ENCODE assay signal across 13 cellular contexts in the genomic region with DNA sequence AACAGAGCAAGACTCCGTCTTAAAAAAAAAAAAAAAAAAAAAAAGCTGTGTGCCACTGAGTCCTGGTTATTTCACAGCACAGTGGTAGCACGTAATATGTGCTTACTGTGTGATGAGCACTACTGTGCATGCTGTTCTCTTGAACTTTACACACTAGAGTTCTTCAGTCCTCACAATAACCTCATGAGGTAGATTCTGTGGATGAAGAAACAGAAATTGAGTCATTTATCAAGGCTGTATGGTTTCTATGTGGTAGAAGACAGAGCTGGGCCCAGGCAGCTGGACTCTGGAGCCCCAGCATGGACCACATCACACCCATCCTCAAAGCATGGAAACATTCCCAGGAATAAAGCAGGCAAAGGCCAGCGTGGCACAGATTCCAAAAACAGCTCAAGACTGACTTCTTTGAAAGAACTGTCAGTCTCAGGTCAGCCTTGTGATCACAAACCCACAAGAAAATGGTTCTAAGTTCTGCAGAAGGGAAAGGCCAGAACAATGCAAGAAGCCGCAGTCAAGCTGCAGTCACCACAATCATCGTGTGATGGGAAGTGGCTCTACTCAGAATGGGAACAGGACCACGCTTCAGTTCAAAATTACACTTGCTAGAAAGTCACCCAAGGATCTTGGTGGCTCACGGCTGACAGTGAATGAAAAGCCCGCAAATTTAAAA. TPM values are rescaled to one million over a fixed set of nuclear protein-coding genes. Genes with fewer than 3 reads are reported as not detected.
DNase-seq lines count a peak whose midpoint lies in the region; ATAC-seq lines count a peak whose summit lies in the region.
"Had no signal": no experiment of that assay in that cellular context is flagged by ENCODE, and none has a peak within 500 bp of the region (broad histone marks: within the 10 kb centered on the region; RNA-seq: fewer than 3 reads in every experiment).

No MANE protein-coding gene starts in this region.

- ATAC-seq in left lobe of liver (peak; percentile 34), GM21786 (IDR thresholded peaks at IDR 0.05; ENCODE audit: unreplicated experiment) (no peak)
- ATAC-seq: CD8-positive, alpha-beta T cell had no signal

- DNase-seq in stimulated activated CD4-positive, alpha-beta T cell treated with anti-CD3 and anti-CD28 coated beads, Interleukin-1b, Interleukin-23, amount 100 ng/mL, for 48 hours: peak; percentile 47
- no peak for DNase-seq in stimulated activated CD4-positive, alpha-beta T cell treated with anti-CD3 and anti-CD28 coated beads, Interleukin-4, amount 100 ng/mL, for 4 hours
- DNase-seq in RPMI7951 (ENCODE audit: low read depth): peak; percentile 56
- DNase-seq in left lobe of liver (ENCODE audit: low spot score): no peak
- DNase-seq in GM19238 (ENCODE audit: insufficient read length, low spot score): no peak
- DNase-seq in NCI-H226: no peak
- DNase-seq in amygdala (lab: John Stamatoyannopoulos, UW): no peak
- DNase-seq: activated naive CD4-positive, alpha-beta T cell treated with anti-CD3 and anti-CD28 coated beads for 36 hours; CD8-positive, alpha-beta T cell; hippocampal formation; NCI-H2227 treated with DMSO at 0.1 percent for 48 hours; substantia nigra had no signal

RNA-seq across cellular contexts. Expression of a gene that starts 49.5 kb away (rescaled TPM):
- total RNA-seq in RPMI7951 (2014; rRNA removed; shearing (Covaris generic)): 16.0 and 17.0 TPM in 2 replicates
- total RNA-seq in left lobe of liver: 75.3 TPM

Comparison
In these comparisons a context has a peak if more than half of its experiments do, and no peak if none do; other contexts are left out.
1. DNase-seq: peak in stimulated activated CD4-positive, alpha-beta T cell treated with anti-CD3 and anti-CD28 coated beads, Interleukin-1b, Interleukin-23, amount 100 ng/mL, for 48 hours (single experiment) and RPMI7951 (single experiment); none in stimulated activated CD4-positive, alpha-beta T cell treated with anti-CD3 and anti-CD28 coated beads, Interleukin-4, amount 100 ng/mL, for 4 hours (0 of 2), left lobe of liver (single experiment), GM19238 (single experiment), NCI-H226 (single experiment) and amygdala (0 of 56).